27 cellular contexts compared by ENCODE assay signal in the genomic region with DNA sequence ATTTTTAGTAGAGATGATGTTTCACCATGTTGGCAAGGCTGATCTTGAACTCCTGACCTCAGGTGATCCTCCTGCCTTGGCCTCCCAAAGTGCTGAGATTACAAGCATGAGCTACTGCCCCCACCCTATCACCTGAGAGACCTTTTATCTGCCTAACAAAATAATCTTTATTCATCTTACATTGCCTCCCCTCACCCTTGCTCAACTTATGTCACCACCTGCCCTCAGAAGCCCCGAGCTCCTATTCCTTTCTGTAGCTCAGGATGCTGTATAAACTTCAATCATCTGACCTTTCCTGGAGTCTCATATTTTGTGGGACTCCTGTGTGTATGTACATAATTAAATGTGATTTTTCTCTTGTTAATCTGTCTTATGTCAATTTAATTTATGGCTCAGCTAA. TPM values are rescaled to one million over a fixed set of nuclear protein-coding genes. Genes with fewer than 3 reads are reported as not detected.
"Had no signal": no experiment of that assay in that cellular context is flagged by ENCODE, and none has a peak within 500 bp of the region (broad histone marks: within the 10 kb centered on the region; RNA-seq: fewer than 3 reads in every experiment).

No MANE protein-coding gene starts in this region.

- H3K36me3 Mint-ChIP-seq: natural killer cell treated with Interleukin-12 subunit alpha and Interleukin-12 subunit beta and Interleukin-15 and Interleukin-18, amount 100 ng/mL, for 72 hours had no signal

- H3K4me3 Mint-ChIP-seq: memory B cell; naive thymus-derived CD4-positive, alpha-beta T cell; natural killer cell treated with Interleukin-12 subunit alpha and Interleukin-12 subunit beta and Interleukin-15 and Interleukin-18, amount 100 ng/mL, for 72 hours; stimulated activated naive B cell treated with anti-CD40 and anti-IgM and Interleukin-4, amounts not matched to agents 10 μg/mL and 1 μg/mL and 100 μg/mL, for 72 hours had no signal

- ATAC-seq: mucosa of descending colon; naive thymus-derived CD4-positive, alpha-beta T cell; pancreas; right cardiac atrium; sciatic nerve; stimulated activated naive B cell treated with anti-CD40 and anti-IgM and Interleukin-4, amounts not matched to agents 10 μg/mL and 1 μg/mL and 100 μg/mL, for 72 hours; stimulated activated naive CD8-positive, alpha-beta T cell treated with anti-CD3 and anti-CD28 coated beads, Interleukin-15, Interleukin-2, amounts not matched to agents 100 U/mL and 50 U/mL, for 24 hours had no signal

- H3K27ac Mint-ChIP-seq: memory B cell; stimulated activated naive B cell treated with anti-CD40 and anti-IgM and Interleukin-4, amounts not matched to agents 10 μg/mL and 1 μg/mL and 100 μg/mL, for 72 hours had no signal

- FAIRE-seq: pancreas had no signal

- H3K9me3 Mint-ChIP-seq: memory B cell; naive thymus-derived CD4-positive, alpha-beta T cell; natural killer cell treated with Interleukin-12 subunit alpha and Interleukin-12 subunit beta and Interleukin-15 and Interleukin-18, amount 100 ng/mL, for 72 hours had no signal

- DNase-seq: islet precursor cell; left ventricle myocardium inferior; midbrain; mucosa of descending colon; naive thymus-derived CD4-positive, alpha-beta T cell; nucleus accumbens; pancreas; posterior cingulate gyrus; retina; right cardiac atrium; stimulated activated CD4-positive, alpha-beta T cell treated with anti-CD3 and anti-CD28 coated beads, Interleukin-12 subunit alpha, Interleukin-12 subunit beta, amount 100 ng/mL, for 4 hours; stimulated activated CD4-positive, alpha-beta T cell treated with anti-CD3 and anti-CD28 coated beads, Interleukin-15, amount 100 ng/mL, for 24 hours; stimulated activated CD4-positive, alpha-beta T cell treated with anti-CD3 and anti-CD28 coated beads, Interleukin-2, amount 100 ng/mL, for 24 hours; stimulated activated CD4-positive, alpha-beta T cell treated with anti-CD3 and anti-CD28 coated beads, Interleukin-4, amount 100 ng/mL, for 1 hour; stimulated activated naive B cell treated with anti-CD40 and anti-IgM and Interleukin-4, amounts not matched to agents 10 μg/mL and 1 μg/mL and 100 μg/mL, for 72 hours; stimulated activated naive CD8-positive, alpha-beta T cell treated with anti-CD3 and anti-CD28 coated beads, Interleukin-15, Interleukin-2, amounts not matched to agents 100 U/mL and 50 U/mL, for 24 hours; stomach; testis; thyroid gland; transverse colon; upper lobe of left lung had no signal

RNA-seq across cellular contexts. Expression of gene ENPP6, which starts 29.7 kb away (rescaled TPM):
- total RNA-seq: left ventricle myocardium inferior, mesenteric fat pad, myocyte, osteoblast had no signal
